27 cellular contexts compared by ENCODE assay signal in the genomic region with DNA sequence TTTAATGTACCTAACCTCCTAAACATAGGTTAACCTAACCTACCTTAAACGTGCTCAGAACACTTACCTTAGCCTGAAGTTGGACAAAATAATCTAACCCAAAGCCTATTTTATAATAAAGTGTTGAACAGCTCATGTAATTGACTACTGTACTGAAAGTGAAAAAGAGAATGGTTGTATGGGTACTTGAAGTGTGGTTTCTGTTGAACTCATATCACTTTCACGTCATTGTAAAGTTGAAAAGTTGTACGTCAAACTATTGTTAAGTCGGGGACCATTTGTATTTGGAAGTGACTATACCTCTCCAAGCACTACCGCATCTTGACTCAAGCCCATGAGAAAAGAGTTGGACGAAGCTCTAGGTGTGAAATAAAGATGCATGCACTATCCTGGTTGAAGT.
"Had no signal": no experiment of that assay in that cellular context is flagged by ENCODE, and none has a peak within 500 bp of the region (broad histone marks: within the 10 kb centered on the region; RNA-seq: fewer than 3 reads in every experiment).

No MANE protein-coding gene starts in this region.

- H3K4me1 ChIP-seq: testis, tibial artery, upper lobe of left lung, uterus, vagina had no signal

- H3K27me3 ChIP-seq: stomach, suprapubic skin, testis, thyroid gland, tibial artery, tibial nerve, transverse colon, upper lobe of left lung, upper lobe of right lung, uterus, vagina had no signal

- H3K36me3 ChIP-seq: stomach, suprapubic skin, thoracic aorta, thyroid gland, tibial artery, tibial nerve, transverse colon, upper lobe of left lung, upper lobe of right lung, uterus, vagina had no signal

- DNase-seq: stimulated activated CD4-positive, alpha-beta T cell treated with anti-CD3 and anti-CD28 coated beads, Interleukin-2, amount 100 ng/mL, for 48 hours; stimulated activated CD4-positive, alpha-beta T cell treated with anti-CD3 and anti-CD28 coated beads, Interleukin-4, amount 100 ng/mL, for 1 hour; stimulated activated CD4-positive, alpha-beta T cell treated with anti-CD3 and anti-CD28 coated beads, Interleukin-4, amount 100 ng/mL, for 24 hours; stimulated activated CD4-positive, alpha-beta T cell treated with anti-CD3 and anti-CD28 coated beads, Interleukin-4, amount 100 ng/mL, for 4 hours; stimulated activated CD8-positive, alpha-beta memory T cell treated with anti-CD3 and anti-CD28 coated beads, Interleukin-4, amount 100 ng/mL, for 48 hours; stimulated activated naive B cell treated with anti-CD40 and anti-IgM and Interleukin-4, amounts not matched to agents 10 μg/mL and 1 μg/mL and 100 μg/mL, for 72 hours; stimulated activated naive CD4-positive, alpha-beta T cell; stimulated activated naive CD4-positive, alpha-beta T cell treated with Interleukin-2 at 50 U/mL for 16 hours; stimulated activated naive CD8-positive, alpha-beta T cell treated with anti-CD3 and anti-CD28 coated beads, Interleukin-15, amount 100 ng/mL, for 72 hours; stimulated activated naive CD8-positive, alpha-beta T cell treated with anti-CD3 and anti-CD28 coated beads, Interleukin-15, Interleukin-2, amounts not matched to agents 100 U/mL and 50 U/mL, for 24 hours; stomach; substantia nigra; testis; thyroid gland; tibial artery; transverse colon; trophoblast cell; upper lobe of left lung; upper lobe of right lung; uterus had no signal

- H3K4me3 ChIP-seq: stomach, suprapubic skin, testis, thoracic aorta, thyroid gland, tibial artery, tibial nerve, transverse colon, upper lobe of left lung, upper lobe of right lung, uterus, vagina had no signal

- H3K9me3 ChIP-seq: stomach, suprapubic skin, testis, thoracic aorta, thyroid gland, tibial artery, tibial nerve, transverse colon, upper lobe of left lung, upper lobe of right lung, uterus, vagina had no signal

- ATAC-seq: stimulated activated effector memory CD8-positive, alpha-beta T cell treated with anti-CD3 and anti-CD28 coated beads, Interleukin-12 subunit alpha, Interleukin-12 subunit beta, amount 100 ng/mL, for 72 hours; stimulated activated memory B cell treated with anti-CD40 and anti-IgM and Interleukin-4, amounts not matched to agents 10 μg/mL and 1 μg/mL and 100 μg/mL, for 72 hours; stimulated activated naive B cell treated with anti-CD40 and anti-IgM and Interleukin-4, amounts not matched to agents 10 μg/mL and 1 μg/mL and 100 μg/mL, for 72 hours; stimulated activated naive CD8-positive, alpha-beta T cell treated with anti-CD3 and anti-CD28 coated beads, Interleukin-15, amount 100 ng/mL, for 72 hours; stimulated activated naive CD8-positive, alpha-beta T cell treated with anti-CD3 and anti-CD28 coated beads, Interleukin-15, Interleukin-2, amounts not matched to agents 100 U/mL and 50 U/mL, for 24 hours; upper lobe of right lung had no signal

- H3K27ac ChIP-seq: stomach, suprapubic skin, testis, thoracic aorta, thyroid gland, tibial artery, tibial nerve, transverse colon, upper lobe of left lung, upper lobe of right lung, uterus, vagina had no signal

- FAIRE-seq: urothelium cell line had no signal
